In the genomic region with DNA sequence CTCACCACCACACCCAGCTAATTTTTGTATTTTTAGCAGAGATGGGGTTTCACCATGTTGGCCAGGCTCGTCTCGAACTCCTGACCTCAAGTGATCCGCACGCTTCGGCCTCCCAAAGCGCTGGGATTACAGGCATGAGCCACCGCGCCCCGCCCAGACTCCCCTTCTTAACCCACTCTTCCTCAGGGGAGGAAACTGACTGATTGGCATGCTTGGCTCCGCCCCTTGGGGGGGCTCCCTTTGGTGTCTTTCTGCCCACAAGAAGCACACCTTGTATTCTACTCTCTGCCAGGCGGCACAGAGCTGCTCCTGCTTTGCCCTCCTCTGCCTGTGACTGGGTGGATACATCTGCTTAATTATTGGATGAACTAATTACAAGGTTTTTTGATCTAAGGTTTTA, we compare ENCODE assay signal across 18 cellular contexts. TPM values are rescaled to one million over a fixed set of nuclear protein-coding genes. Genes with fewer than 3 reads are reported as not detected.
A peak's percentile ranks its signal among the peaks of the same experiment; 100 is the strongest.
DNase-seq lines count a peak whose midpoint lies in the region; ATAC-seq, FAIRE-seq and TF ChIP-seq lines count a peak whose summit lies in the region.
"Had no signal": no experiment of that assay in that cellular context is flagged by ENCODE, and none has a peak within 500 bp of the region (broad histone marks: within the 10 kb centered on the region; RNA-seq: fewer than 3 reads in every experiment).

No MANE protein-coding gene starts in this region.

- peaks cover 17% of the 10 kb centered on the region for H3K27me3 Mint-ChIP-seq in activated naive CD8-positive, alpha-beta T cell treated with anti-CD3 and anti-CD28 coated beads, Interleukin-2, amount 50 U/mL, for 24 hours

- H3K9ac ChIP-seq in BLaER1 treated with 17β-estradiol and CSF1 and Interleukin-3, amounts not matched to agents 10 nM and 100 nM, result peak overlapping the region in 3 of 11 experiments; percentile 16 to 39 (median 28); a peak in 4 of 22 replicates
- H3K9ac ChIP-seq in GM12878 (ENCODE audit: control insufficient read depth, insufficient read depth, low read length), result no peak overlapping the region

- 80% methylated on average over 11 of the region's 11 CpGs for WGBS in GM12878 (ENCODE audit: insufficient coverage, insufficient replicate concordance, low lambda C conversion rate, missing lambda C conversion rate)

- in situ Hi-C loops in GM12878 (cut with MboI), result no loop called here

- no peaks in the 10 kb centered on the region for H4K20me1 ChIP-seq in BLaER1 treated with 17β-estradiol and CSF1 and Interleukin-3, amounts not matched to agents 10 nM and 100 nM
- H4K20me1 ChIP-seq in GM12878 (ENCODE audit: control insufficient read depth, insufficient read depth), result no peaks in the 10 kb centered on the region
- H4K20me1 ChIP-seq in osteoblast (ENCODE audit: insufficient read depth, low read length), result no peaks in the 10 kb centered on the region

- no peaks in the 10 kb centered on the region for H3K9me3 Mint-ChIP-seq in activated naive CD8-positive, alpha-beta T cell treated with anti-CD3 and anti-CD28 coated beads, Interleukin-2, amount 50 U/mL, for 24 hours

- no peak overlapping the region for H2AFZ ChIP-seq in GM12878 (ENCODE audit: control insufficient read depth, low read depth, low read length)
- H2AFZ ChIP-seq in osteoblast (ENCODE audit: low read length), result no peak overlapping the region

- DNase-seq in NB4 (ENCODE audit: low read depth) (peak; percentile 33), GM12878 (ENCODE audit: low read depth, low spot score) (no peak), osteoblast (ENCODE audit: insufficient read length, low spot score, missing footprints) (peak; percentile 15), GM10266 (ENCODE audit: extremely low spot score) (no peak), inferior parietal cortex (ENCODE audit: extremely low spot score) (no peak)
- no peak for DNase-seq in activated naive CD8-positive, alpha-beta T cell treated with anti-CD3 and anti-CD28 coated beads, Interleukin-2, amount 50 U/mL, for 24 hours
- DNase-seq: C1 segment of cervical spinal cord, DMS79 treated with DMSO at 0.1 percent for 48 hours, GOT3, NCI-H1105 treated with DMSO at 0.1 percent for 48 hours, NCI-H1694, NCI-H510A, NCI-H748 treated with DMSO at 0.1 percent for 48 hours, RPMI8226, SHP77 treated with DMSO at 0.1 percent for 48 hours had no signal

- no peaks in the 10 kb centered on the region for H3K36me3 Mint-ChIP-seq in activated naive CD8-positive, alpha-beta T cell treated with anti-CD3 and anti-CD28 coated beads, Interleukin-2, amount 50 U/mL, for 24 hours (ENCODE audit: low read depth)

- no peak overlapping the region for H3K27ac Mint-ChIP-seq in activated naive CD8-positive, alpha-beta T cell treated with anti-CD3 and anti-CD28 coated beads, Interleukin-2, amount 50 U/mL, for 24 hours

- peaks cover 49 to 100% (median 83%) of the 10 kb centered on the region in 10 experiments for H3K4me1 ChIP-seq in BLaER1 treated with 17β-estradiol and CSF1 and Interleukin-3, amounts not matched to agents 10 nM and 100 nM
- H3K4me1 ChIP-seq in GM12878 (ENCODE audit: control insufficient read depth, insufficient read depth, low read length), result peaks cover 15% of the 10 kb centered on the region
- peaks cover 4% of the 10 kb centered on the region for H3K4me1 ChIP-seq in osteoblast (ENCODE audit: insufficient read depth, low read length)

- TF ChIP-seq RAD21 in GM12878 (IDR thresholded peaks at IDR 0.05; ENCODE audit: insufficient read depth, low read depth, low read length), result no peak

- intact Hi-C loops in GM12878 (cut with micrococcal nuclease; ENCODE audit: unreplicated experiment), result no loop called here

- TF ChIP-seq POLR2A in NB4 (IDR thresholded peaks at IDR 0.05; ENCODE audit: extremely low read depth, insufficient read length) (no peak), GM12878 (IDR thresholded peaks at IDR 0.05; ENCODE audit: low read depth, low read length) (no peak)

- no peak overlapping the region for H3K4me3 Mint-ChIP-seq in activated naive CD8-positive, alpha-beta T cell treated with anti-CD3 and anti-CD28 coated beads, Interleukin-2, amount 50 U/mL, for 24 hours

- H3K27ac ChIP-seq in BLaER1 treated with 17β-estradiol and CSF1 and Interleukin-3, amounts not matched to agents 10 nM and 100 nM, result peak overlapping the region in 6 of 11 experiments; percentile 65 to 98 (median 86); a peak in 11 of 22 replicates
- H3K27ac ChIP-seq in GM12878 (ENCODE audit: control insufficient read depth, insufficient read depth) (no peak overlapping the region), osteoblast (ENCODE audit: low read depth, low read length) (no peak overlapping the region)

- H3K27me3 ChIP-seq in BLaER1 treated with 17β-estradiol and CSF1 and Interleukin-3, amounts not matched to agents 10 nM and 100 nM, result no peaks in the 10 kb centered on the region
- H3K27me3 ChIP-seq in GM12878 (replicated peaks in 1 of 2; ENCODE audit: control insufficient read depth in 2 of 2, insufficient read depth in 2 of 2, low read length in 1 of 2) (no peaks in the 10 kb centered on the region), osteoblast (ENCODE audit: insufficient read depth, low read length) (peaks cover 10% of the 10 kb centered on the region)

- H3K4me2 ChIP-seq in BLaER1 treated with 17β-estradiol and CSF1 and Interleukin-3, amounts not matched to agents 10 nM and 100 nM, result peak overlapping the region in 10 of 11 experiments; percentile 12 to 84 (median 64); a peak in 15 of 22 replicates
- no peak overlapping the region for H3K4me2 ChIP-seq in GM12878 (ENCODE audit: control insufficient read depth, insufficient read depth)
- no peak overlapping the region for H3K4me2 ChIP-seq in osteoblast (ENCODE audit: insufficient read depth, low read length)

- no TSS peak for BruUV-seq in GM12878 (replicated peaks; lab: Mats Ljungman, UMichigan)

- SMC1A ChIA-PET in GM12878 (lab: Charles Lee; ENCODE audit: uncharacterized antibody, unreplicated experiment), result no interaction called here

- peaks cover 0 to 7% (median 0%) of the 10 kb centered on the region in 11 experiments; a peak in 2 of 22 replicates for H3K36me3 ChIP-seq in BLaER1 treated with 17β-estradiol and CSF1 and Interleukin-3, amounts not matched to agents 10 nM and 100 nM
- H3K36me3 ChIP-seq in GM12878 (ENCODE audit: control insufficient read depth in 2 of 2, insufficient read depth in 2 of 2, low read length in 1 of 2) (no peaks in the 10 kb centered on the region), osteoblast (ENCODE audit: insufficient read depth, low read length) (no peaks in the 10 kb centered on the region)

- ATAC-seq in GM12878, result no peak
- no peak for ATAC-seq in activated naive CD8-positive, alpha-beta T cell treated with anti-CD3 and anti-CD28 coated beads, Interleukin-2, amount 50 U/mL, for 24 hours
- no peak for ATAC-seq in GM18858 (IDR thresholded peaks at IDR 0.05; ENCODE audit: unreplicated experiment)
- ATAC-seq: SK-N-SH treated with all-trans-retinoic acid at 6 μM for 48 hours had no signal

- H3K79me2 ChIP-seq in GM12878 (ENCODE audit: control insufficient read depth, insufficient read depth, low read length) (no peaks in the 10 kb centered on the region), osteoblast (ENCODE audit: insufficient read depth, low read length) (no peaks in the 10 kb centered on the region)

- CTCF ChIA-PET in GM12878 (lab: Yijun Ruan, JAX), result no interaction called here

- no peaks in the 10 kb centered on the region for H3K4me1 Mint-ChIP-seq in activated naive CD8-positive, alpha-beta T cell treated with anti-CD3 and anti-CD28 coated beads, Interleukin-2, amount 50 U/mL, for 24 hours

- POLR2A ChIA-PET in GM12878 (lab: Charles Lee), result interaction anchor here (1.1 kb wide), 1 partner anchor 14 kb away, joined by 7 read pairs; no protein-coding TSS in a partner anchor

- no peak for TF ChIP-seq EP300 in GM12878 (IDR thresholded peaks at IDR 0.05; ENCODE audit: borderline replicate concordance in 1 of 2, control insufficient read depth in 1 of 2, low read depth in 2 of 2, low read length in 2 of 2)

- peaks cover 0 to 24% (median 8%) of the 10 kb centered on the region in 11 experiments; a peak in 13 of 22 replicates for H3K9me3 ChIP-seq in BLaER1 treated with 17β-estradiol and CSF1 and Interleukin-3, amounts not matched to agents 10 nM and 100 nM (replicated peaks in 1 of 11)
- H3K9me3 ChIP-seq in GM12878 (replicated peaks; ENCODE audit: control insufficient read depth, insufficient read depth, low read length) (no peaks in the 10 kb centered on the region), osteoblast (ENCODE audit: low read depth, low read length) (no peaks in the 10 kb centered on the region)

- FAIRE-seq in GM12878 (lab: Jason Lieb, UNC), result no peak

- H3K4me3 ChIP-seq in BLaER1 treated with 17β-estradiol and CSF1 and Interleukin-3, amounts not matched to agents 10 nM and 100 nM, result no peak overlapping the region
- no peak overlapping the region for H3K4me3 ChIP-seq in NB4 (ENCODE audit: low read depth, low read length)
- H3K4me3 ChIP-seq in GM12878, result no peak overlapping the region
- H3K4me3 ChIP-seq in osteoblast (ENCODE audit: insufficient read depth, low read length), result no peak overlapping the region

- no peak for TF ChIP-seq CTCF in NB4 (IDR thresholded peaks at IDR 0.05; ENCODE audit: low read depth, low read length)
- TF ChIP-seq CTCF in GM12878 (IDR thresholded peaks at IDR 0.05 in 2 of 3, conservative IDR thresholded peaks at IDR 0.05 in 1 of 3; ENCODE audit: control insufficient read depth in 2 of 3, extremely low read depth in 1 of 3, insufficient read depth in 1 of 3, low read depth in 3 of 3, low read length in 3 of 3), result no peak
- no peak for TF ChIP-seq CTCF in osteoblast (IDR thresholded peaks at IDR 0.05; ENCODE audit: extremely low read depth, low read depth, low read length)
- no peak for TF ChIP-seq CTCF in GM10266 (IDR thresholded peaks at IDR 0.05; ENCODE audit: control insufficient read depth, insufficient read depth, low read depth, missing control alignments)

- RAD21 ChIA-PET in GM12878 (lab: Charles Lee; ENCODE audit: unreplicated experiment), result no interaction called here

RNA-seq across cellular contexts. Expression of gene ASGR2, which starts 4.7 kb away (rescaled TPM):
- total RNA-seq in GM12878 (2013; cell fraction: nucleolus; rRNA removed), result 0.51 TPM in 1 of 2 replicates, not detected in the other
- total RNA-seq in GM12878 (2014; rRNA removed), result not detected in 2 replicates
- not detected in 2 replicates for total RNA-seq in GM12878 (2014; rRNA removed; fragmentation: Illumina TruSeq; extraction: Trizol)
- total RNA-seq in GM12878 (2021), result 0.37 TPM in 1 of 2 replicates, not detected in the other
- not detected for polyA plus RNA-seq in GM12878 (2011; ENCODE audit: low read depth)
- 0.17 TPM in 1 of 2 replicates, not detected in the other for polyA plus RNA-seq in GM12878 (2011; rRNA removed)
- polyA plus RNA-seq in GM12878 (2011; cell fraction: cytosol; rRNA removed), result 0.04 and 0.15 TPM in 2 replicates
- 0.07 and 0.09 TPM in 2 replicates for polyA plus RNA-seq in GM12878 (2011; cell fraction: nucleus; rRNA removed)
- 0.08 TPM in 1 of 2 replicates, not detected in the other for polyA plus RNA-seq in GM12878 (2012)
- polyA plus RNA-seq in GM12878 (2014; fragmentation: Illumina TruSeq; extraction: Trizol), result not detected in 2 replicates
- not detected for polyA plus RNA-seq in GM12878 (2014; fragmentation: Nextera tagmentation; extraction: Ambion mirVana)
- not detected in 2 replicates for polyA plus RNA-seq in GM12878 (2014; rRNA removed)
- not detected for polyA plus RNA-seq in GM12878 (2016; fragmentation: Nextera tagmentation; extraction: Ambion mirVana)
- not detected in 2 replicates for polyA minus RNA-seq in GM12878 (2011; rRNA and poly(A)+ RNA removed)
- not detected in 2 replicates for polyA minus RNA-seq in GM12878 (2011; cell fraction: cytosol; rRNA and poly(A)+ RNA removed)
- not detected in 2 replicates for polyA minus RNA-seq in GM12878 (2011; cell fraction: nucleus; rRNA and poly(A)+ RNA removed)
- total RNA-seq in osteoblast, result under 0.01 TPM in 1 of 2 replicates, not detected in the other

RNA-seq across cellular contexts. Expression of gene CLEC10A, which starts 39.3 kb away (rescaled TPM):
- not detected in 2 replicates for total RNA-seq in GM12878 (2013; cell fraction: nucleolus; rRNA removed)
- total RNA-seq in GM12878 (2014; rRNA removed) (not detected in 2 replicates), GM12878 (2014; rRNA removed; fragmentation: Illumina TruSeq; extraction: Trizol) (not detected in 2 replicates), GM12878 (2021) (not detected in 2 replicates), osteoblast (not detected in 2 replicates)
- not detected for polyA plus RNA-seq in GM12878 (2011; ENCODE audit: low read depth)
- polyA plus RNA-seq in GM12878 (2011; rRNA removed) (not detected in 2 replicates), GM12878 (2014; fragmentation: Illumina TruSeq; extraction: Trizol) (not detected in 2 replicates), GM12878 (2014; fragmentation: Nextera tagmentation; extraction: Ambion mirVana) (not detected), GM12878 (2014; rRNA removed) (not detected in 2 replicates), GM12878 (2016; fragmentation: Nextera tagmentation; extraction: Ambion mirVana) (not detected)
- not detected in 2 replicates for polyA plus RNA-seq in GM12878 (2011; cell fraction: cytosol; rRNA removed)
- not detected in 2 replicates for polyA plus RNA-seq in GM12878 (2011; cell fraction: nucleus; rRNA removed)
- polyA plus RNA-seq in GM12878 (2012), result not detected in 2 replicates
- not detected in 2 replicates for polyA minus RNA-seq in GM12878 (2011; rRNA and poly(A)+ RNA removed)
- polyA minus RNA-seq in GM12878 (2011; cell fraction: cytosol; rRNA and poly(A)+ RNA removed), result not detected in 2 replicates
- not detected in 2 replicates for polyA minus RNA-seq in GM12878 (2011; cell fraction: nucleus; rRNA and poly(A)+ RNA removed)

RNA-seq across cellular contexts. Expression of gene ASGR1, which starts 59.9 kb away (rescaled TPM):
- 0.76 and 1.3 TPM in 2 replicates for total RNA-seq in GM12878 (2013; cell fraction: nucleolus; rRNA removed)
- total RNA-seq in GM12878 (2014; rRNA removed), result 0.34 TPM in 1 of 2 replicates, not detected in the other
- total RNA-seq in GM12878 (2014; rRNA removed; fragmentation: Illumina TruSeq; extraction: Trizol), result not detected in 2 replicates
- total RNA-seq in GM12878 (2021), result 0.43 TPM in 1 of 2 replicates, not detected in the other
- polyA plus RNA-seq in GM12878 (2011; ENCODE audit: low read depth), result not detected
- polyA plus RNA-seq in GM12878 (2011; rRNA removed), result 0.16 TPM in 1 of 2 replicates, not detected in the other
- polyA plus RNA-seq in GM12878 (2011; cell fraction: cytosol; rRNA removed), result 0.12 and 0.18 TPM in 2 replicates
- 0.37 and 0.57 TPM in 2 replicates for polyA plus RNA-seq in GM12878 (2011; cell fraction: nucleus; rRNA removed)
- 0.18 TPM in 1 of 2 replicates, not detected in the other for polyA plus RNA-seq in GM12878 (2012)
- 0.12 TPM in 1 of 2 replicates, not detected in the other for polyA plus RNA-seq in GM12878 (2014; fragmentation: Illumina TruSeq; extraction: Trizol)
- polyA plus RNA-seq in GM12878 (2014; fragmentation: Nextera tagmentation; extraction: Ambion mirVana), result not detected
- 0.06 TPM in 1 of 2 replicates, not detected in the other for polyA plus RNA-seq in GM12878 (2014; rRNA removed)
- not detected for polyA plus RNA-seq in GM12878 (2016; fragmentation: Nextera tagmentation; extraction: Ambion mirVana)
- polyA minus RNA-seq in GM12878 (2011; rRNA and poly(A)+ RNA removed), result not detected in 2 replicates
- not detected in 2 replicates for polyA minus RNA-seq in GM12878 (2011; cell fraction: cytosol; rRNA and poly(A)+ RNA removed)
- polyA minus RNA-seq in GM12878 (2011; cell fraction: nucleus; rRNA and poly(A)+ RNA removed), result not detected in 2 replicates
- 0.88 and 1.1 TPM in 2 replicates for total RNA-seq in osteoblast

Comparison
In these comparisons a context has a peak if more than half of its experiments do, and no peak if none do; other contexts are left out.
1. H3K27ac ChIP-seq: peak in BLaER1 treated with 17β-estradiol and CSF1 and Interleukin-3, amounts not matched to agents 10 nM and 100 nM (6 of 11); none in GM12878 (single experiment) and osteoblast (single experiment).
2. H3K4me2 ChIP-seq: peak in BLaER1 treated with 17β-estradiol and CSF1 and Interleukin-3, amounts not matched to agents 10 nM and 100 nM (10 of 11); none in GM12878 (single experiment) and osteoblast (single experiment).
3. DNase-seq: peak in NB4 (single experiment) and osteoblast (single experiment); none in GM12878 (single experiment), GM10266 (single experiment), activated naive CD8-positive, alpha-beta T cell treated with anti-CD3 and anti-CD28 coated beads, Interleukin-2, amount 50 U/mL, for 24 hours (single experiment) and inferior parietal cortex (single experiment).